1 cellular context compared by ENCODE assay signal in the genomic region with DNA sequence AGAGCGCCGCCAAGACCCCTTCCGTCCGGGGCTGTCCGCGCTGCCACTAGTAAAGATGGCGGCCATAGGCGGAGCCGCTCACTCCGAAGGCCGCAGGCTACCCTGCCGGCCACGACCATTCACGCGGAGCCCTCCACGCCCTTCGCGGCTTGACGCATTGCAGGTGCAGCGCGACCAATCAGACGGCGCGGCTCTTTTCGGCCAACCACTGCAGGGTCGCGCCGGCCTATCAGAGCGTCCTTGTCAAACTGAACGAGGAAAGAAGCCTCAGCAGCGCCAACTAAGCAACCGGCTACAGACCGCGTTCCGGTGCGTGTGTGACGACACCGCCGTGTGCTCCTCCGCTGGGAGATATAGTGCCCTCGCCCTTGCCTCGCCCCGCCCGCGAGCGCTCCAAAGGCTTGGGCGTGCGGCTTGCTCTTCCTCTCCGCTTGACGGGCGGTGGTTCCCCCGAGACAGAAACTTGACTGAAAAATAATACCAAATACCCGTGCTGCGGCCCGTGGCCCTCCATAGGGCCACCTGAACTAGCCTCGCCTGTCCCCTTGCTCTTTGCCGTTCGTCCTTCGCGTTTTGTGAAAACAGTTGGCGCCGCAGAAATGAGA.
A peak's percentile ranks its signal among the peaks of the same experiment; 100 is the strongest.
TF ChIP-seq lines count a peak whose summit lies in the region.

No MANE protein-coding gene starts in this region.

TF ChIP-seq in H1, 55 proteins besides CTCF, POLR2A, EP300 and RAD21:
- TF ChIP-seq SP4 (IDR thresholded peaks at IDR 0.05; ENCODE audit: low read length), result 0 out of 2 replicates have a peak, but pooled peaks have one; percentile 15
- TF ChIP-seq POLR2AphosphoS5 (IDR thresholded peaks at IDR 0.05; ENCODE audit: low read depth, low read length), result peak; percentile 98
- TF ChIP-seq PHF8 (conservative IDR thresholded peaks at IDR 0.05; ENCODE audit: low read depth, low read length), result peak; percentile 69
- TF ChIP-seq EGR1 (IDR thresholded peaks at IDR 0.05; ENCODE audit: borderline replicate concordance, low read depth, low read length), result peak; percentile 46; the same call in 1 of the 2 replicates
- peak; percentile 97 for TF ChIP-seq CREB1 (IDR thresholded peaks at IDR 0.05)
- TF ChIP-seq GTF2F1 (IDR thresholded peaks at IDR 0.05; ENCODE audit: borderline replicate concordance, low read depth, low read length), result peak; percentile 62
- peak; percentile 72 for TF ChIP-seq TEAD4 (IDR thresholded peaks at IDR 0.05; ENCODE audit: low read depth, low read length)
- TF ChIP-seq KDM4A (IDR thresholded peaks at IDR 0.05; ENCODE audit: low read depth, low read length, severe bottlenecking), result peak; percentile 35
- no peak for TF ChIP-seq RXRA (IDR thresholded peaks at IDR 0.05; ENCODE audit: insufficient read depth, low read depth, low read length)
- TF ChIP-seq ASH2L (IDR thresholded peaks at IDR 0.05; ENCODE audit: low read length), result peak; percentile 20
- 0 out of 2 replicates have a peak, but pooled peaks have one; percentile 28 for TF ChIP-seq SRF (IDR thresholded peaks at IDR 0.05; ENCODE audit: low read depth, low read length)
- peak; percentile 33; the same call in 1 of the 2 replicates for TF ChIP-seq GABPA (IDR thresholded peaks at IDR 0.05; ENCODE audit: borderline replicate concordance, insufficient read depth, low read length)
- TF ChIP-seq SP1 (IDR thresholded peaks at IDR 0.05; ENCODE audit: low read depth, low read length), result peak; percentile 93
- TF ChIP-seq BACH1 (IDR thresholded peaks at IDR 0.05; ENCODE audit: low read length), result peak; percentile 93
- peak; percentile 78 for TF ChIP-seq E2F6 (IDR thresholded peaks at IDR 0.05)
- peak; percentile 76 to 79; a peak in 1 of 4 replicates for TF ChIP-seq SIN3A (conservative IDR thresholded peaks at IDR 0.05 in 1 of 2, IDR thresholded peaks at IDR 0.05 in 1 of 2; ENCODE audit: low read depth in 1 of 2, low read length in 2 of 2)
- TF ChIP-seq RFX5 (IDR thresholded peaks at IDR 0.05; ENCODE audit: borderline replicate concordance, low read depth, low read length), result peak; percentile 40; the same call in 1 of the 2 replicates
- no peak for TF ChIP-seq NRF1 (IDR thresholded peaks at IDR 0.05; ENCODE audit: low read depth, low read length)
- no peak for TF ChIP-seq CBX8 (IDR thresholded peaks at IDR 0.05; ENCODE audit: borderline replicate concordance, low read depth, low read length)
- TF ChIP-seq CTBP2 (IDR thresholded peaks at IDR 0.05; ENCODE audit: borderline replicate concordance, insufficient read depth, insufficient read length, low read length), result peak; percentile 39
- TF ChIP-seq, protein P1, sequence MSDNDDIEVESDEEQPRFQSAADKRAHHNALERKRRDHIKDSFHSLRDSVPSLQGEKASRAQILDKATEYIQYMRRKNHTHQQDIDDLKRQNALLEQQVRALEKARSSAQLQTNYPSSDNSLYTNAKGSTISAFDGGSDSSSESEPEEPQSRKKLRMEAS (IDR thresholded peaks at IDR 0.05), result peak; percentile 95
- no peak for TF ChIP-seq BRCA1 (IDR thresholded peaks at IDR 0.05; ENCODE audit: low read depth, low read length)
- TF ChIP-seq TCF12 (IDR thresholded peaks at IDR 0.05; ENCODE audit: low read depth, low read length), result 0 out of 2 replicates have a peak, but pooled peaks have one; percentile 11
- peak; percentile 22; the same call in 1 of the 2 replicates for TF ChIP-seq KDM1A (IDR thresholded peaks at IDR 0.05; ENCODE audit: borderline replicate concordance, low read length)
- TF ChIP-seq TAF7 (optimal IDR thresholded peaks at IDR 0.05; ENCODE audit: borderline replicate concordance, low read depth, low read length), result peak; percentile 84
- no peak for TF ChIP-seq NANOG (IDR thresholded peaks at IDR 0.05; ENCODE audit: insufficient read depth, low read depth, low read length, poor library complexity, severe bottlenecking)
- peak; percentile 53 to 54; a peak in 2 of 4 replicates for TF ChIP-seq HDAC2 (IDR thresholded peaks at IDR 0.05; ENCODE audit: borderline replicate concordance in 1 of 2, low read depth in 2 of 2, low read length in 2 of 2)
- TF ChIP-seq CHD2 (IDR thresholded peaks at IDR 0.05; ENCODE audit: low read length), result peak; percentile 93
- TF ChIP-seq SP2 (IDR thresholded peaks at IDR 0.05; ENCODE audit: low read length), result no peak
- TF ChIP-seq TBP (IDR thresholded peaks at IDR 0.05; ENCODE audit: low read depth, low read length), result peak; percentile 95
- TF ChIP-seq RBBP5 (IDR thresholded peaks at IDR 0.05; ENCODE audit: borderline replicate concordance, low read depth, low read length), result peak; percentile 76
- peak; percentile 95 for TF ChIP-seq TAF1 (IDR thresholded peaks at IDR 0.05; ENCODE audit: low read depth, low read length)
- TF ChIP-seq YY1 (IDR thresholded peaks at IDR 0.05; ENCODE audit: low read depth, low read length), result peak; percentile 98
- TF ChIP-seq SIRT6 (IDR thresholded peaks at IDR 0.05; ENCODE audit: low read length), result no peak
- 0 out of 2 replicates have a peak, but pooled peaks have one; percentile 19 for TF ChIP-seq JUND (IDR thresholded peaks at IDR 0.05; ENCODE audit: low read length)
